ENCODE assay signal across 8 cellular contexts in the genomic region with DNA sequence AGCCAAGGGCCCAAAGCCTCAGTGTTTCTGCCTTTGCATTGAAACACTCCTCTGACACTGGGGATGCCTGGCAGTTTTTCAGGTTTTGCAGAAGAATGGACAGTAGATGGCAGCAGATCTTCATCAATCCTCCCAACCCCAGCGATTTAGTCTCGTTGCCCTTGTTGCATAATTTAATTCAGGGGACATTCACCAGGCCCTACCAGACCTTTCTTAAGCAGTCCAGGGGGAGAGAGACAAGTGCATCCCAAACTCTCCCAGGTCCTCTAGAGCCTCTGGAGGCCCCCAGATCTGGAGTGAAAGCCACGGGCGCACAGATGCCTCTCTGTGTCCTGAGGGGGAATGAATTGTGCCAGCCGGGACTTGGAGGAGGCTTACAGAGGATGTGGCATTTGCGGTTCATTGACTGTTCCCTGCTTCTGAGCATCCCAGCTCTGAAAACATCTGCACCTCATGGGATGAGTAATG. TPM values are rescaled to one million over a fixed set of nuclear protein-coding genes. Genes with fewer than 3 reads are reported as not detected.
A peak's percentile ranks its signal among the peaks of the same experiment; 100 is the strongest.
DNase-seq lines count a peak whose midpoint lies in the region; FAIRE-seq and TF ChIP-seq lines count a peak whose summit lies in the region.

No MANE protein-coding gene starts in this region.

- H3K4me3 Mint-ChIP-seq in activated naive CD4-positive, alpha-beta T cell treated with anti-CD3 and anti-CD28 coated beads for 36 hours, result no peak overlapping the region
- no peak overlapping the region for H3K4me3 Mint-ChIP-seq in T-helper 2 cell treated with Interferon-gamma antibody and Interleukin-4, amounts not matched to agents 5 μg/mL and 100 μg/mL, for 36 hours

- intact Hi-C loops in activated naive CD4-positive, alpha-beta T cell treated with anti-CD3 and anti-CD28 coated beads for 36 hours (cut with micrococcal nuclease), result loop anchor here (1.0 to 10.0 kb wide), 3 partner anchors 134 to 321 kb away; no protein-coding TSS in a partner anchor

- no peak overlapping the region for H3K27ac Mint-ChIP-seq in activated naive CD4-positive, alpha-beta T cell treated with anti-CD3 and anti-CD28 coated beads for 36 hours
- no peak overlapping the region for H3K27ac Mint-ChIP-seq in T-helper 2 cell treated with Interferon-gamma antibody and Interleukin-4, amounts not matched to agents 5 μg/mL and 100 μg/mL, for 36 hours

- no peaks in the 10 kb centered on the region for H3K9me3 Mint-ChIP-seq in activated naive CD4-positive, alpha-beta T cell treated with anti-CD3 and anti-CD28 coated beads for 36 hours
- H3K9me3 Mint-ChIP-seq in T-helper 2 cell treated with Interferon-gamma antibody and Interleukin-4, amounts not matched to agents 5 μg/mL and 100 μg/mL, for 36 hours, result no peaks in the 10 kb centered on the region

- CTCF ChIA-PET in activated naive CD4-positive, alpha-beta T cell treated with anti-CD3 and anti-CD28 coated beads for 36 hours (lab: Charles Lee), result interaction anchor here (0.7 to 1.4 kb wide), 2 partner anchors 103 to 136 kb away, joined by 3 to 5 read pairs; no protein-coding TSS in a partner anchor

- no peak overlapping the region for H3K4me3 ChIP-seq in epithelial cell of esophagus (ENCODE audit: low read length)

- peak; percentile 76 for TF ChIP-seq CTCF in epithelial cell of esophagus (IDR thresholded peaks at IDR 0.05; ENCODE audit: insufficient read depth, low read depth, low read length, missing control alignments)

- H3K36me3 Mint-ChIP-seq in activated naive CD4-positive, alpha-beta T cell treated with anti-CD3 and anti-CD28 coated beads for 36 hours (ENCODE audit: low read depth), result no peaks in the 10 kb centered on the region
- H3K36me3 Mint-ChIP-seq in T-helper 2 cell treated with Interferon-gamma antibody and Interleukin-4, amounts not matched to agents 5 μg/mL and 100 μg/mL, for 36 hours (ENCODE audit: low read depth), result no peaks in the 10 kb centered on the region

- FAIRE-seq in urothelium cell line (lab: Jason Lieb, UNC), result no peak

- no peaks in the 10 kb centered on the region for H3K27me3 Mint-ChIP-seq in activated naive CD4-positive, alpha-beta T cell treated with anti-CD3 and anti-CD28 coated beads for 36 hours (ENCODE audit: low read depth)
- no peaks in the 10 kb centered on the region for H3K27me3 Mint-ChIP-seq in T-helper 2 cell treated with Interferon-gamma antibody and Interleukin-4, amounts not matched to agents 5 μg/mL and 100 μg/mL, for 36 hours (ENCODE audit: low read depth)

- H3K4me1 Mint-ChIP-seq in activated naive CD4-positive, alpha-beta T cell treated with anti-CD3 and anti-CD28 coated beads for 36 hours (ENCODE audit: low read depth), result peaks cover 13% of the 10 kb centered on the region
- peaks cover 17% of the 10 kb centered on the region for H3K4me1 Mint-ChIP-seq in T-helper 2 cell treated with Interferon-gamma antibody and Interleukin-4, amounts not matched to agents 5 μg/mL and 100 μg/mL, for 36 hours (ENCODE audit: low read depth)

- peak; percentile 56 for DNase-seq in activated naive CD4-positive, alpha-beta T cell treated with anti-CD3 and anti-CD28 coated beads for 36 hours
- DNase-seq in activated naive CD4-positive, alpha-beta T cell (lab: John Stamatoyannopoulos, UW), result no peak
- DNase-seq in HCEC 1CT, result peak; percentile 65
- DNase-seq in NCI-H1694 (lab: John Stamatoyannopoulos, UW), result peak; percentile 90
- peak; percentile 7 for DNase-seq in T-helper 2 cell treated with Interferon-gamma antibody and Interleukin-4, amounts not matched to agents 5 μg/mL and 100 μg/mL, for 36 hours (ENCODE audit: low spot score)
- peak; percentile 81 for DNase-seq in epithelial cell of esophagus (ENCODE audit: low read depth)
- peak; percentile 73 for DNase-seq in middle frontal gyrus (ENCODE audit: extremely low spot score, low spot score)
- peak; percentile 81 for DNase-seq in urothelium cell line (ENCODE audit: low spot score)

RNA-seq across cellular contexts. Expression of a gene that starts 29.6 kb away (rescaled TPM):
- total RNA-seq in activated naive CD4-positive, alpha-beta T cell treated with anti-CD3 and anti-CD28 coated beads for 36 hours, result 1 to 10 TPM; 1.2 to 1.4 TPM

RNA-seq across cellular contexts. Expression of a gene that starts 48.9 kb away (rescaled TPM):
- total RNA-seq in activated naive CD4-positive, alpha-beta T cell treated with anti-CD3 and anti-CD28 coated beads for 36 hours, result under 1 TPM in 1 of 2 experiments, not detected in 1; 0.24 TPM

Comparison
In these comparisons a context has a peak if more than half of its experiments do, and no peak if none do; other contexts are left out.
1. DNase-seq: peak in activated naive CD4-positive, alpha-beta T cell treated with anti-CD3 and anti-CD28 coated beads for 36 hours (single experiment), HCEC 1CT (single experiment), NCI-H1694 (single experiment), T-helper 2 cell treated with Interferon-gamma antibody and Interleukin-4, amounts not matched to agents 5 μg/mL and 100 μg/mL, for 36 hours (single experiment), epithelial cell of esophagus (single experiment), middle frontal gyrus (single experiment) and urothelium cell line (single experiment); none in activated naive CD4-positive, alpha-beta T cell (0 of 4).